In genomic region chr2:22784586-22784985, GRCh38 we compare ENCODE assay signal across 19 cellular contexts.
"Had no signal": no experiment of that assay in that cellular context is flagged by ENCODE, and none has a peak within 500 bp of the region (broad histone marks: within the 10 kb centered on the region; RNA-seq: fewer than 3 reads in every experiment).

No MANE protein-coding gene starts in this region.

- H3K9me3 Mint-ChIP-seq: activated CD4-positive, alpha-beta T cell treated with anti-CD3 and anti-CD28 coated beads, Interleukin-2, amount 10 ng/mL, durations not matched to agents 7 days and 5 days; activated naive CD4-positive, alpha-beta T cell treated with anti-CD3 and anti-CD28 coated beads for 36 hours; activated T-cell treated with anti-CD3 and anti-CD28 coated beads, Interleukin-2, amount 50 U/mL, for 24 hours; activated T-helper 2 cell treated with anti-CD3 and anti-CD28 coated beads, Interferon-gamma antibody, Interleukin-2, Interleukin-4, amounts not matched to agents 10 μg/mL and 5 μg/mL and 100 μg/mL, durations not matched to agents 14 hours and 24 hours and 36 hours; nephron progenitor cell had no signal

- H3K4me1 Mint-ChIP-seq: activated CD4-positive, alpha-beta T cell treated with anti-CD3 and anti-CD28 coated beads, Interleukin-2, amount 10 ng/mL, durations not matched to agents 7 days and 5 days had no signal

- H3K9me3 ChIP-seq: left ventricle myocardium inferior, tibial artery had no signal

- H3K36me3 ChIP-seq: brain microvascular endothelial cell, left ventricle myocardium inferior, tibial artery had no signal

- ATAC-seq: activated CD4-positive, CD25-positive, alpha-beta regulatory T cell treated with anti-CD3 and anti-CD28 coated beads, Interleukin-2, amount 50 U/mL, for 24 hours; activated CD8-positive, alpha-beta T cell treated with anti-CD3 and anti-CD28 coated beads, Interleukin-2, amount 10 ng/mL, durations not matched to agents 7 days and 5 days; stimulated activated naive CD8-positive, alpha-beta T cell treated with anti-CD3 and anti-CD28 coated beads, Interleukin-15, Interleukin-2, amounts not matched to agents 100 U/mL and 50 U/mL, for 24 hours had no signal

- H3K27me3 ChIP-seq: brain microvascular endothelial cell, tibial artery had no signal

- H3K27ac Mint-ChIP-seq: activated CD4-positive, alpha-beta T cell treated with anti-CD3 and anti-CD28 coated beads, Interleukin-2, amount 10 ng/mL, durations not matched to agents 7 days and 5 days; activated CD8-positive, alpha-beta T cell treated with anti-CD3 and anti-CD28 coated beads, Interleukin-2, amount 10 ng/mL, durations not matched to agents 7 days and 5 days; activated naive CD4-positive, alpha-beta T cell treated with anti-CD3 and anti-CD28 coated beads for 36 hours; activated T-cell treated with anti-CD3 and anti-CD28 coated beads, Interleukin-2, amount 50 U/mL, for 24 hours; activated T-helper 2 cell treated with anti-CD3 and anti-CD28 coated beads, Interferon-gamma antibody, Interleukin-2, Interleukin-4, amounts not matched to agents 10 μg/mL and 5 μg/mL and 100 μg/mL, durations not matched to agents 14 hours and 24 hours and 36 hours; nephron progenitor cell; progenitor cell of endocrine pancreas; T-helper 2 cell treated with Interferon-gamma antibody and Interleukin-4, amounts not matched to agents 5 μg/mL and 100 μg/mL, for 36 hours had no signal

- DNase-seq: activated CD4-positive, alpha-beta T cell treated with anti-CD3 and anti-CD28 coated beads, Interleukin-2, amount 10 ng/mL, durations not matched to agents 7 days and 5 days; activated CD8-positive, alpha-beta T cell treated with anti-CD3 and anti-CD28 coated beads, Interleukin-2, amount 10 ng/mL, durations not matched to agents 7 days and 5 days; activated naive CD4-positive, alpha-beta T cell treated with anti-CD3 and anti-CD28 coated beads for 36 hours; activated T-cell treated with anti-CD3 and anti-CD28 coated beads, Interleukin-2, amount 50 U/mL, for 24 hours; brain microvascular endothelial cell; central memory CD4-positive, alpha-beta T cell; cortex of kidney; head of caudate nucleus; kidney glomerular epithelial cell; left ventricle myocardium inferior; mammary epithelial cell; nephron progenitor cell; stimulated activated CD4-positive, alpha-beta T cell treated with anti-CD3 and anti-CD28 coated beads, Interleukin-2, amount 100 ng/mL, for 24 hours; stimulated activated naive CD8-positive, alpha-beta T cell treated with anti-CD3 and anti-CD28 coated beads, Interleukin-15, Interleukin-2, amounts not matched to agents 100 U/mL and 50 U/mL, for 24 hours; tibial artery had no signal

- H3K27me3 Mint-ChIP-seq: activated CD4-positive, alpha-beta T cell treated with anti-CD3 and anti-CD28 coated beads, Interleukin-2, amount 10 ng/mL, durations not matched to agents 7 days and 5 days; activated T-cell treated with anti-CD3 and anti-CD28 coated beads, Interleukin-2, amount 50 U/mL, for 24 hours; progenitor cell of endocrine pancreas had no signal

- H3K4me3 Mint-ChIP-seq: activated CD4-positive, alpha-beta T cell treated with anti-CD3 and anti-CD28 coated beads, Interleukin-2, amount 10 ng/mL, durations not matched to agents 7 days and 5 days; activated CD8-positive, alpha-beta T cell treated with anti-CD3 and anti-CD28 coated beads, Interleukin-2, amount 10 ng/mL, durations not matched to agents 7 days and 5 days; activated naive CD4-positive, alpha-beta T cell treated with anti-CD3 and anti-CD28 coated beads for 36 hours; activated T-cell treated with anti-CD3 and anti-CD28 coated beads, Interleukin-2, amount 50 U/mL, for 24 hours; nephron progenitor cell; T-helper 2 cell treated with Interferon-gamma antibody and Interleukin-4, amounts not matched to agents 5 μg/mL and 100 μg/mL, for 36 hours had no signal

- H3K4me3 ChIP-seq: left ventricle myocardium inferior, tibial artery had no signal

- H3K27ac ChIP-seq: brain microvascular endothelial cell, left ventricle myocardium inferior, tibial artery had no signal

- H3K4me1 ChIP-seq: left ventricle myocardium inferior, tibial artery had no signal
